ENCODE assay signal across 19 cellular contexts in the genomic region with DNA sequence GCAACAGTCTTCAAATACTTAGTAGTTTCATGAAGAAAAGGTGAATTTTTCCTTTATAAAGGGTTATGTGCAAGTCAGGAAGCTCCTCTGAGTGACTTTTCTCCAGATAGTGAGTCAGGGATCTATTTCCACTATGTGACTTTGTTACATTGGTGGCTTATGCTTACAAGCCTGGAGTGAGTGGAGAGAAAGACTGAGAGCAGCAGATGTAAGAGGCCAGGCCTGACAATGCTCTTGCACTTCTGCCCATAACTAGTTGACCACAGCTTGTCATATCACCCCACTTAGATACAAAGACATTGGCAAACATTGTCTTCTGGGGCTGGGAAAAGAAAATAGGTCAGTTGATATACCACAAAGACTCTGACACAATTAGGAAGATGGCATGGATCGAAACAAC.
DNase-seq lines count a peak whose midpoint lies in the region; ATAC-seq and TF ChIP-seq lines count a peak whose summit lies in the region.
"Had no signal": no experiment of that assay in that cellular context is flagged by ENCODE, and none has a peak within 500 bp of the region (broad histone marks: within the 10 kb centered on the region; RNA-seq: fewer than 3 reads in every experiment).

No MANE protein-coding gene starts in this region.

- no TSS peak for BruUV-seq in PC-3 (replicated peaks; lab: Mats Ljungman, UMichigan)

- POLR2A ChIA-PET in PC-3 (lab: Charles Lee; ENCODE audit: unreplicated experiment): interaction anchor here (0.6 kb wide), 1 partner anchor 121 kb away, joined by 4 read pairs; no protein-coding TSS in a partner anchor

- H3K27me3 ChIP-seq in PC-3 (ENCODE audit: low read length) (no peaks in the 10 kb centered on the region), prostate gland (replicated peaks; ENCODE audit: insufficient read depth) (no peaks in the 10 kb centered on the region)
- H3K27me3 ChIP-seq: BE2C; BLaER1 treated with 17β-estradiol and CSF1 and Interleukin-3, amounts not matched to agents 10 nM and 100 nM had no signal

- H3K9me2 ChIP-seq in PC-3 (replicated peaks; ENCODE audit: low read length): no peaks in the 10 kb centered on the region

- no peaks in the 10 kb centered on the region for H3K9me3 ChIP-seq in PC-3 (ENCODE audit: low read length)
- H3K9me3 ChIP-seq in prostate gland: no peaks in the 10 kb centered on the region
- H3K9me3 ChIP-seq: A549; BE2C; BLaER1 treated with 17β-estradiol and CSF1 and Interleukin-3, amounts not matched to agents 10 nM and 100 nM had no signal

- H3K4me2 ChIP-seq in PC-3 (ENCODE audit: low read length): no peak overlapping the region
- H3K4me2 ChIP-seq: A549; BLaER1 treated with 17β-estradiol and CSF1 and Interleukin-3, amounts not matched to agents 10 nM and 100 nM had no signal

- DNase-seq in DMS53 (lab: John Stamatoyannopoulos, UW): peak; percentile 66
- no peak for DNase-seq in PC-3
- DNase-seq in myocyte (ENCODE audit: low read depth): peak; percentile 62
- no peak for DNase-seq in HK-2 (ENCODE audit: unreplicated experiment)
- DNase-seq in stimulated activated naive CD4-positive, alpha-beta T cell (lab: John Stamatoyannopoulos, UW): no peak
- DNase-seq in prostate gland (ENCODE audit: low spot score): no peak
- DNase-seq: 8988T; ACHN; AML-193; BE2C; CD4-positive, alpha-beta T cell; CD8-positive, alpha-beta memory T cell; DND-41; GM23248; H9 had no signal

- no peaks in the 10 kb centered on the region for H4K20me1 ChIP-seq in PC-3 (ENCODE audit: low read length)
- H4K20me1 ChIP-seq: BLaER1 treated with 17β-estradiol and CSF1 and Interleukin-3, amounts not matched to agents 10 nM and 100 nM had no signal

- 91% methylated on average over 1 of the region's 1 CpG for WGBS in prostate gland

- no peak for TF ChIP-seq CTCF in PC-3 (conservative IDR thresholded peaks at IDR 0.05; ENCODE audit: low read depth, low read length)
- TF ChIP-seq CTCF in prostate gland (IDR thresholded peaks at IDR 0.05): no peak

- TF ChIP-seq POLR2A in prostate gland (IDR thresholded peaks at IDR 0.05): no peak

- H3K4me3 ChIP-seq in PC-3 (ENCODE audit: low read length) (no peak overlapping the region), prostate gland (no peak overlapping the region)
- H3K4me3 ChIP-seq: A549; BLaER1 treated with 17β-estradiol and CSF1 and Interleukin-3, amounts not matched to agents 10 nM and 100 nM; GM12878; GM23248 had no signal

- H3K9ac ChIP-seq in PC-3 (ENCODE audit: low read length): no peak overlapping the region
- H3K9ac ChIP-seq: BLaER1 treated with 17β-estradiol and CSF1 and Interleukin-3, amounts not matched to agents 10 nM and 100 nM; GM23248 had no signal

- intact Hi-C loops in PC-3 (cut with micrococcal nuclease) (loop anchor here (10.0 kb wide), 2 partner anchors 120 to 150 kb away; no protein-coding TSS in a partner anchor), prostate gland (cut with DNase I) (no loop called here)

- H3F3A ChIP-seq in PC-3 (ENCODE audit: low read length, unreplicated experiment): no peaks in the 10 kb centered on the region

- H3K36me3 ChIP-seq in PC-3 (ENCODE audit: low read depth, low read length) (no peaks in the 10 kb centered on the region), prostate gland (no peaks in the 10 kb centered on the region)
- H3K36me3 ChIP-seq: BE2C; BLaER1 treated with 17β-estradiol and CSF1 and Interleukin-3, amounts not matched to agents 10 nM and 100 nM had no signal

- peak overlapping the region; percentile 27 for H3K27ac ChIP-seq in PC-3 (ENCODE audit: low read length)
- no peak overlapping the region for H3K27ac ChIP-seq in prostate gland
- H3K27ac ChIP-seq: A549; BLaER1 treated with 17β-estradiol and CSF1 and Interleukin-3, amounts not matched to agents 10 nM and 100 nM; GM23248 had no signal

- CTCF ChIA-PET in PC-3 (lab: Charles Lee): interaction anchor here (0.7 kb wide), 1 partner anchor 15 kb away, joined by 3 read pairs; no protein-coding TSS in a partner anchor

- H3K79me2 ChIP-seq in PC-3 (ENCODE audit: low read length): no peaks in the 10 kb centered on the region

- H3K4me1 ChIP-seq in PC-3 (ENCODE audit: insufficient read depth, low read length) (no peaks in the 10 kb centered on the region), prostate gland (replicated peaks) (no peaks in the 10 kb centered on the region)
- H3K4me1 ChIP-seq: A549; BE2C; BLaER1 treated with 17β-estradiol and CSF1 and Interleukin-3, amounts not matched to agents 10 nM and 100 nM had no signal

- peak; percentile 81 for ATAC-seq in PC-3
- ATAC-seq: A549, GM12878, HCT116 had no signal

- no peak overlapping the region for H2AFZ ChIP-seq in PC-3 (ENCODE audit: low read length)
- H2AFZ ChIP-seq: GM23248 had no signal

Comparison
In these comparisons a context has a peak if more than half of its experiments do, and no peak if none do; other contexts are left out.
1. DNase-seq: peak in DMS53 (single experiment) and myocyte (single experiment); none in PC-3 (single experiment), HK-2 (single experiment), stimulated activated naive CD4-positive, alpha-beta T cell (0 of 6) and prostate gland (single experiment).